Comparison of ENCODE assay signal across 9 cellular contexts in genomic region chr13:100646030-100646673, GRCh38. TPM values are rescaled to one million over a fixed set of nuclear protein-coding genes. Genes with fewer than 3 reads are reported as not detected.
DNase-seq lines count a peak whose midpoint lies in the region; ATAC-seq and TF ChIP-seq lines count a peak whose summit lies in the region.
"Had no signal": no experiment of that assay in that cellular context is flagged by ENCODE, and none has a peak within 500 bp of the region (broad histone marks: within the 10 kb centered on the region; RNA-seq: fewer than 3 reads in every experiment).

No MANE protein-coding gene starts in this region.

- H3K4me3 ChIP-seq in thoracic aorta: no peak overlapping the region
- H3K4me3 ChIP-seq in lower leg skin (ENCODE audit: low read depth, poor library complexity, severe bottlenecking): no peak overlapping the region
- H3K4me3 ChIP-seq: SK-N-MC had no signal

- ATAC-seq in thoracic aorta (ENCODE audit: insufficient number of reproducible peaks, low FRiP score, low read depth) (no peak), GM21723 (IDR thresholded peaks at IDR 0.05; ENCODE audit: unreplicated experiment) (no peak)

- no peaks in the 10 kb centered on the region for H3K4me1 ChIP-seq in thoracic aorta (ENCODE audit: control insufficient read depth in 1 of 2, low read depth in 2 of 2)

- H3K27me3 ChIP-seq in thoracic aorta (replicated peaks; ENCODE audit: insufficient read depth): no peaks in the 10 kb centered on the region

- H3K27ac ChIP-seq in thoracic aorta: no peak overlapping the region
- H3K27ac ChIP-seq: SK-N-MC had no signal

- H3K9me3 ChIP-seq in thoracic aorta: no peaks in the 10 kb centered on the region

- 79 to 84% methylated on average over 12 of the region's 12 CpGs for WGBS in lower leg skin, 2 donors

- DNase-seq in NCI-H524 (lab: John Stamatoyannopoulos, UW) (peak; percentile 37 to 67), NCI-H524 treated with DMSO at 0.1 percent for 48 hours (lab: John Stamatoyannopoulos, UW) (no peak), RKO (ENCODE audit: low spot score) (peak; percentile 19), head of caudate nucleus (peak; percentile 56 to 92 (median 79)), thoracic aorta (ENCODE audit: low spot score) (no peak), activated gamma-delta T cell (lab: John Stamatoyannopoulos, UW) (no peak), lower leg skin (ENCODE audit: low spot score in 2 of 2) (no peak)

- no peak for TF ChIP-seq POLR2A in lower leg skin (IDR thresholded peaks at IDR 0.05)

- intact Hi-C loops in head of caudate nucleus (cut with DNase I): no loop called here
- intact Hi-C loops in lower leg skin (cut with DNase I; ENCODE audit: low total_unique reads): no loop called here

- H3K36me3 ChIP-seq in thoracic aorta: peaks cover 3% of the 10 kb centered on the region

- TF ChIP-seq CTCF in thoracic aorta (IDR thresholded peaks at IDR 0.05): peak; percentile 12
- no peak for TF ChIP-seq CTCF in lower leg skin (IDR thresholded peaks at IDR 0.05)

RNA-seq across cellular contexts. Expression of gene TMTC4, which starts 28.4 kb away (rescaled TPM):
- total RNA-seq in thoracic aorta (10 to 100 TPM in 1 of 2 donors, 1 to 10 TPM in 1; 8.2 to 17.9 TPM), lower leg skin (10 to 100 TPM in 3 of 4 donors, 1 to 10 TPM in 1; 8.8 to 13.2 (median 11.1) TPM)

RNA-seq across cellular contexts. Expression of gene GGACT, which starts 57.6 kb away (rescaled TPM):
- total RNA-seq in thoracic aorta: under 1 TPM; 0.27 to 0.92 TPM
- total RNA-seq in lower leg skin: 1 to 10 TPM; 1.5 to 3.6 (median 2.6) TPM

Comparison
In these comparisons a context has a peak if more than half of its experiments do, and no peak if none do; other contexts are left out.
1. DNase-seq: peak in NCI-H524 (2 of 2), RKO (single experiment) and head of caudate nucleus (42 of 42); none in NCI-H524 treated with DMSO at 0.1 percent for 48 hours (single experiment), thoracic aorta (single experiment), activated gamma-delta T cell (single experiment) and lower leg skin (0 of 2).